ENCODE assay signal across 8 cellular contexts in the genomic region with DNA sequence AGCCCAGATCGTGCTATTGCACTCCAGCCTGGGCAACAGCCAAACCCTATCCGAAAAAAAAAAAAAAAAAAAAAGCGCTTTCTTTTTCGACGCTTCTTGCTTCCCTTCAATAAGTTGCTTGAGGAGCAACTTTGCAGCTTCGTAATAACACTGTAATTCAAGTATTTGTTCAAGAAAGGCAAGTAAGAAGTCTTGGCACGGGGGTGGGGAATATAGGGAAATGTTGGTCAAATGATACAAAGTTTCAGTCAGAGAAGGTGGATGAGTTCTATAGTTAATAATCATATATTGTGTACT. TPM values are rescaled to one million over a fixed set of nuclear protein-coding genes. Genes with fewer than 3 reads are reported as not detected.
A peak's percentile ranks its signal among the peaks of the same experiment; 100 is the strongest.
DNase-seq lines count a peak whose midpoint lies in the region; ATAC-seq and TF ChIP-seq lines count a peak whose summit lies in the region.

No MANE protein-coding gene starts in this region.

- peak overlapping the region; percentile 91 for H3K4me3 Mint-ChIP-seq in activated CD4-positive, alpha-beta T cell treated with anti-CD3 and anti-CD28 coated beads for 36 hours
- H3K4me3 Mint-ChIP-seq in activated naive CD8-positive, alpha-beta T cell treated with anti-CD3 and anti-CD28 coated beads for 36 hours: peak overlapping the region; percentile 85

- intact Hi-C loops in activated CD4-positive, alpha-beta T cell treated with anti-CD3 and anti-CD28 coated beads for 36 hours (cut with DNase I, micrococcal nuclease): loop anchor here (2.0 to 10.0 kb wide), 10 partner anchors 315 to 1448 kb away; partner anchors contain the start of genes RBM15 (in 2 of the 2), TMEM167B (in 2 of the 2), AHCYL1 (in 1 of the 2) and CD53 (in 1 of the 2)

- H3K4me1 ChIP-seq in suprapubic skin: peaks cover 28% of the 10 kb centered on the region

- no peaks in the 10 kb centered on the region for H3K36me3 ChIP-seq in suprapubic skin

- peaks cover 28% of the 10 kb centered on the region for H3K36me3 Mint-ChIP-seq in activated CD4-positive, alpha-beta T cell treated with anti-CD3 and anti-CD28 coated beads for 36 hours (ENCODE audit: low read depth)
- peaks cover 24% of the 10 kb centered on the region for H3K36me3 Mint-ChIP-seq in activated naive CD8-positive, alpha-beta T cell treated with anti-CD3 and anti-CD28 coated beads for 36 hours

- POLR2A ChIA-PET in activated CD4-positive, alpha-beta T cell treated with anti-CD3 and anti-CD28 coated beads for 36 hours (lab: Charles Lee): interaction anchor here (0.7 to 2.1 kb wide), 3 partner anchors 55 to 121 kb away, joined by 3 to 11 read pairs (median 4); partner anchors contain the start of gene GNAI3

- CTCF ChIA-PET in activated CD4-positive, alpha-beta T cell treated with anti-CD3 and anti-CD28 coated beads for 36 hours (lab: Charles Lee): interaction anchor here (0.6 to 2.2 kb wide), 5 partner anchors 20 to 351 kb away, joined by 3 to 7 read pairs (median 3); partner anchors contain the start of gene CYB561D1

- no peaks in the 10 kb centered on the region for H3K9me3 Mint-ChIP-seq in activated CD4-positive, alpha-beta T cell treated with anti-CD3 and anti-CD28 coated beads for 36 hours (ENCODE audit: low read depth)
- no peaks in the 10 kb centered on the region for H3K9me3 Mint-ChIP-seq in activated naive CD8-positive, alpha-beta T cell treated with anti-CD3 and anti-CD28 coated beads for 36 hours

- TF ChIP-seq POLR2A in suprapubic skin (IDR thresholded peaks at IDR 0.05): no peak

- 7% methylated on average over 7 of the region's 7 CpGs for WGBS in suprapubic skin

- peak overlapping the region; percentile 96 for H3K27ac Mint-ChIP-seq in activated CD4-positive, alpha-beta T cell treated with anti-CD3 and anti-CD28 coated beads for 36 hours
- peak overlapping the region; percentile 94 for H3K27ac Mint-ChIP-seq in activated naive CD8-positive, alpha-beta T cell treated with anti-CD3 and anti-CD28 coated beads for 36 hours

- peaks cover 30% of the 10 kb centered on the region for H3K4me1 Mint-ChIP-seq in activated CD4-positive, alpha-beta T cell treated with anti-CD3 and anti-CD28 coated beads for 36 hours
- H3K4me1 Mint-ChIP-seq in activated naive CD8-positive, alpha-beta T cell treated with anti-CD3 and anti-CD28 coated beads for 36 hours: peaks cover 24% of the 10 kb centered on the region

- H3K9me3 ChIP-seq in suprapubic skin: no peaks in the 10 kb centered on the region

- peak overlapping the region; percentile 82 for H3K27ac ChIP-seq in suprapubic skin

- no peak for TF ChIP-seq EP300 in suprapubic skin (IDR thresholded peaks at IDR 0.05)

- H3K27me3 Mint-ChIP-seq in activated CD4-positive, alpha-beta T cell treated with anti-CD3 and anti-CD28 coated beads for 36 hours: no peaks in the 10 kb centered on the region
- H3K27me3 Mint-ChIP-seq in activated naive CD8-positive, alpha-beta T cell treated with anti-CD3 and anti-CD28 coated beads for 36 hours: no peaks in the 10 kb centered on the region

- TF ChIP-seq CTCF in suprapubic skin (IDR thresholded peaks at IDR 0.05): no peak

- ATAC-seq in activated CD4-positive, alpha-beta T cell treated with anti-CD3 and anti-CD28 coated beads for 36 hours: no peak
- no peak for ATAC-seq in GM21381 (IDR thresholded peaks at IDR 0.05; ENCODE audit: unreplicated experiment)

- H3K27me3 ChIP-seq in suprapubic skin: no peaks in the 10 kb centered on the region

- DNase-seq in activated CD4-positive, alpha-beta T cell treated with anti-CD3 and anti-CD28 coated beads for 36 hours: no peak
- DNase-seq in activated CD4-positive, alpha-beta T cell treated with anti-CD3 and anti-CD28 coated beads, Interleukin-2, amount 50 U/mL, for 48 hours: no peak
- no peak for DNase-seq in activated naive CD8-positive, alpha-beta T cell treated with anti-CD3 and anti-CD28 coated beads for 36 hours
- peak; percentile 14 for DNase-seq in iris pigment epithelial cell (ENCODE audit: low read depth)
- no peak for DNase-seq in suprapubic skin (ENCODE audit: low spot score in 2 of 2)
- no peak for DNase-seq in HPDE6-E6E7 (ENCODE audit: extremely low spot score)
- DNase-seq in activated CD8-positive, alpha-beta memory T cell treated with anti-CD3 and anti-CD28 coated beads, Interleukin-2, amount 50 U/mL, for 48 hours: no peak

- H3K4me3 ChIP-seq in suprapubic skin: peak overlapping the region; percentile 70

RNA-seq across cellular contexts. Expression of gene PSMA5, which starts 0.9 kb away (rescaled TPM):
- total RNA-seq in activated CD4-positive, alpha-beta T cell treated with anti-CD3 and anti-CD28 coated beads for 36 hours: 100 to 1,000 TPM; 151 to 249 TPM
- total RNA-seq in activated naive CD8-positive, alpha-beta T cell treated with anti-CD3 and anti-CD28 coated beads for 36 hours: 100 to 1,000 TPM; 247 to 252 TPM
- 10 to 100 TPM; 26.2 to 36.2 (median 31.5) TPM for total RNA-seq in suprapubic skin

RNA-seq across cellular contexts. Expression of gene SORT1, which starts 29.4 kb away (rescaled TPM):
- under 1 TPM; 0.39 to 0.55 TPM for total RNA-seq in activated CD4-positive, alpha-beta T cell treated with anti-CD3 and anti-CD28 coated beads for 36 hours
- 1 to 10 TPM; 5.6 to 6.6 TPM for total RNA-seq in activated naive CD8-positive, alpha-beta T cell treated with anti-CD3 and anti-CD28 coated beads for 36 hours
- 10 to 100 TPM; 27.8 to 52.7 (median 34.5) TPM for total RNA-seq in suprapubic skin

RNA-seq across cellular contexts. Expression of gene SYPL2, which starts 39.2 kb away (rescaled TPM):
- under 1 TPM in 1 of 2 experiments, not detected in 1; 0.05 TPM for total RNA-seq in activated CD4-positive, alpha-beta T cell treated with anti-CD3 and anti-CD28 coated beads for 36 hours
- not detected for total RNA-seq in activated naive CD8-positive, alpha-beta T cell treated with anti-CD3 and anti-CD28 coated beads for 36 hours
- 1 to 10 TPM in 1 of 4 donors, under 1 TPM in 2, not detected in 1; 0.23 to 2.1 (median 0.34) TPM for total RNA-seq in suprapubic skin

RNA-seq across cellular contexts. Expression of gene ATXN7L2, which starts 56.6 kb away (rescaled TPM):
- 10 to 100 TPM; 11.7 to 13.0 TPM for total RNA-seq in activated CD4-positive, alpha-beta T cell treated with anti-CD3 and anti-CD28 coated beads for 36 hours
- 10 to 100 TPM; 14.6 to 15.6 TPM for total RNA-seq in activated naive CD8-positive, alpha-beta T cell treated with anti-CD3 and anti-CD28 coated beads for 36 hours
- total RNA-seq in suprapubic skin: 1 to 10 TPM; 5.1 to 8.4 (median 7.2) TPM

Comparison
In these comparisons a context has a peak if more than half of its experiments do, and no peak if none do; other contexts are left out.
1. RNA of gene PSMA5, which starts 0.9 kb away (total RNA-seq): 247 to 252 TPM in activated naive CD8-positive, alpha-beta T cell treated with anti-CD3 and anti-CD28 coated beads for 36 hours and 151 to 249 TPM in activated CD4-positive, alpha-beta T cell treated with anti-CD3 and anti-CD28 coated beads for 36 hours; 26.2 to 36.2 TPM in suprapubic skin; every median in the first group is over 4 times any median in the second.
2. RNA of gene SORT1, which starts 29.4 kb away (total RNA-seq): 27.8 to 52.7 TPM in suprapubic skin and 5.6 to 6.6 TPM in activated naive CD8-positive, alpha-beta T cell treated with anti-CD3 and anti-CD28 coated beads for 36 hours; 0.39 to 0.55 TPM in activated CD4-positive, alpha-beta T cell treated with anti-CD3 and anti-CD28 coated beads for 36 hours; every median in the first group is over 4 times any median in the second.